14 cellular contexts compared by ENCODE assay signal in genomic region chr12:68479832-68480291, GRCh38.
DNase-seq lines count a peak whose midpoint lies in the region; ATAC-seq lines count a peak whose summit lies in the region.
"Had no signal": no experiment of that assay in that cellular context is flagged by ENCODE, and none has a peak within 500 bp of the region (broad histone marks: within the 10 kb centered on the region; RNA-seq: fewer than 3 reads in every experiment).

No MANE protein-coding gene starts in this region.

- DNase-seq in H4 (ENCODE audit: low spot score) (peak; percentile 5), T-helper 17 cell (no peak), fibroblast of peridontal ligament (ENCODE audit: extremely low read depth) (peak; percentile 30)
- DNase-seq in stimulated activated effector memory CD8-positive, alpha-beta T cell treated with anti-CD3 and anti-CD28 coated beads, Interleukin-12 subunit alpha, Interleukin-12 subunit beta, amount 100 ng/mL, for 72 hours (ENCODE audit: low spot score in 2 of 2) = no peak
- DNase-seq in stimulated activated naive CD4-positive, alpha-beta T cell (lab: John Stamatoyannopoulos, UW) = no peak
- DNase-seq: activated effector memory CD4-positive, alpha-beta T cell treated with Interleukin-2 at 50 U/mL for 16 hours; CD4-positive, alpha-beta memory T cell; MM.1S; naive thymus-derived CD4-positive, alpha-beta T cell; NCI-H2029; PC-9 had no signal

- no peaks in the 10 kb centered on the region for H3K27me3 Mint-ChIP-seq in T-helper 17 cell
- H3K27me3 Mint-ChIP-seq: CD4-positive, alpha-beta memory T cell; naive thymus-derived CD4-positive, alpha-beta T cell had no signal

- H3K9me3 ChIP-seq in T-helper 17 cell (ENCODE audit: control insufficient read depth, low read length, poor library complexity, severe bottlenecking) = no peaks in the 10 kb centered on the region
- H3K9me3 ChIP-seq: ascending aorta had no signal

- H3K27ac Mint-ChIP-seq in T-helper 17 cell = peak overlapping the region; percentile 24
- peak overlapping the region; percentile 96 for H3K27ac Mint-ChIP-seq in stimulated activated effector memory CD8-positive, alpha-beta T cell treated with anti-CD3 and anti-CD28 coated beads, Interleukin-12 subunit alpha, Interleukin-12 subunit beta, amount 100 ng/mL, for 72 hours

- no peaks in the 10 kb centered on the region for H3K9me3 Mint-ChIP-seq in stimulated activated effector memory CD8-positive, alpha-beta T cell treated with anti-CD3 and anti-CD28 coated beads, Interleukin-12 subunit alpha, Interleukin-12 subunit beta, amount 100 ng/mL, for 72 hours

- no peaks in the 10 kb centered on the region for H3K36me3 Mint-ChIP-seq in T-helper 17 cell (ENCODE audit: low read depth)
- H3K36me3 Mint-ChIP-seq in stimulated activated effector memory CD8-positive, alpha-beta T cell treated with anti-CD3 and anti-CD28 coated beads, Interleukin-12 subunit alpha, Interleukin-12 subunit beta, amount 100 ng/mL, for 72 hours = peaks cover 12% of the 10 kb centered on the region

- H3K4me1 Mint-ChIP-seq in T-helper 17 cell = peaks cover 23% of the 10 kb centered on the region
- peaks cover 57% of the 10 kb centered on the region for H3K4me1 Mint-ChIP-seq in stimulated activated effector memory CD8-positive, alpha-beta T cell treated with anti-CD3 and anti-CD28 coated beads, Interleukin-12 subunit alpha, Interleukin-12 subunit beta, amount 100 ng/mL, for 72 hours

- no peak overlapping the region for H3K4me3 Mint-ChIP-seq in T-helper 17 cell
- H3K4me3 Mint-ChIP-seq in stimulated activated effector memory CD8-positive, alpha-beta T cell treated with anti-CD3 and anti-CD28 coated beads, Interleukin-12 subunit alpha, Interleukin-12 subunit beta, amount 100 ng/mL, for 72 hours = no peak overlapping the region
- H3K4me3 Mint-ChIP-seq: CD4-positive, alpha-beta memory T cell had no signal

- no peak for ATAC-seq in T-helper 17 cell
- no peak for ATAC-seq in stimulated activated effector memory CD8-positive, alpha-beta T cell treated with anti-CD3 and anti-CD28 coated beads, Interleukin-12 subunit alpha, Interleukin-12 subunit beta, amount 100 ng/mL, for 72 hours
- ATAC-seq in HG03439 (IDR thresholded peaks at IDR 0.05; ENCODE audit: unreplicated experiment) = no peak
- no peak for ATAC-seq in GM18861 (IDR thresholded peaks at IDR 0.05; ENCODE audit: unreplicated experiment)
- ATAC-seq: naive thymus-derived CD4-positive, alpha-beta T cell had no signal

Comparison
In these comparisons a context has a peak if more than half of its experiments do, and no peak if none do; other contexts are left out.
1. DNase-seq: peak in H4 (single experiment) and fibroblast of peridontal ligament (single experiment); none in T-helper 17 cell (0 of 3), stimulated activated effector memory CD8-positive, alpha-beta T cell treated with anti-CD3 and anti-CD28 coated beads, Interleukin-12 subunit alpha, Interleukin-12 subunit beta, amount 100 ng/mL, for 72 hours (0 of 2) and stimulated activated naive CD4-positive, alpha-beta T cell (0 of 6).